1 cellular context compared by ENCODE assay signal in the genomic region with DNA sequence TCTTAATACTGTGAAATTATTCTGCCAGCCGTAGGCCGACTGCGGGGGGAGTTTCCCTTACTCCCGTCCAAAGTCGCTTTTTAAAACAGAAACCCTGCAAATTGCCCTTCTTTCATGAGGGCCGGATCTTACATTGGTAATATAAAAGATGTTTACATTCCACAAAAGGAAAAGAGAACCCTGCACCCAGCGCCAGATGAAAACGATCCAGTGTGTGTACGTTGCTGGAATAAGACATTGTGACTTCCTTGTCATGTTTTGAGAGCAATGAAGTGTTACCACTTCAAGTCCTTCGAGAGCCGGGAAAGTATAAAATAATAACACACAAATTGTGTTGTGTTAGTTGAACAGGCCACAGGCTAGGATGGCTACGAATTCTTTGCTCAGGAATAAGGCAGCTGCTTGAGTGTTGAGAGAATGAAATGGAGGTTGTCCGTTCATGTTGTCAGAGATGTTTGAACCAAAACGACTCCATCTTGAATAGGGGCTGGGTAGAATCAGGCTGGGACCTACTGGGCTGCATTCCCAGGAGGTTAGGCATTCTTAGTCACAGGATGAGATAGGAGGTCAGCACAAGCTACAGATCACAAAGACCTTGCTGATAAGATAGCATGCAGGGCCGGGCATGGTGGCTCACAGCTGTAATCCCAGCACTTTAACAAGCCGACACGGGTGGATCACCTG.
TF ChIP-seq lines count a peak whose summit lies in the region.

No MANE protein-coding gene starts in this region.

TF ChIP-seq in H1, 55 proteins besides CTCF, POLR2A, EP300 and RAD21:
- TF ChIP-seq CHD1 (IDR thresholded peaks at IDR 0.05; ENCODE audit: low read depth, low read length): no peak
- no peak for TF ChIP-seq SP1 (IDR thresholded peaks at IDR 0.05; ENCODE audit: low read depth, low read length)
- no peak for TF ChIP-seq ZNF274 (IDR thresholded peaks at IDR 0.05; ENCODE audit: borderline replicate concordance, extremely low read depth, low read length)
